ENCODE assay signal across 8 cellular contexts in the genomic region with DNA sequence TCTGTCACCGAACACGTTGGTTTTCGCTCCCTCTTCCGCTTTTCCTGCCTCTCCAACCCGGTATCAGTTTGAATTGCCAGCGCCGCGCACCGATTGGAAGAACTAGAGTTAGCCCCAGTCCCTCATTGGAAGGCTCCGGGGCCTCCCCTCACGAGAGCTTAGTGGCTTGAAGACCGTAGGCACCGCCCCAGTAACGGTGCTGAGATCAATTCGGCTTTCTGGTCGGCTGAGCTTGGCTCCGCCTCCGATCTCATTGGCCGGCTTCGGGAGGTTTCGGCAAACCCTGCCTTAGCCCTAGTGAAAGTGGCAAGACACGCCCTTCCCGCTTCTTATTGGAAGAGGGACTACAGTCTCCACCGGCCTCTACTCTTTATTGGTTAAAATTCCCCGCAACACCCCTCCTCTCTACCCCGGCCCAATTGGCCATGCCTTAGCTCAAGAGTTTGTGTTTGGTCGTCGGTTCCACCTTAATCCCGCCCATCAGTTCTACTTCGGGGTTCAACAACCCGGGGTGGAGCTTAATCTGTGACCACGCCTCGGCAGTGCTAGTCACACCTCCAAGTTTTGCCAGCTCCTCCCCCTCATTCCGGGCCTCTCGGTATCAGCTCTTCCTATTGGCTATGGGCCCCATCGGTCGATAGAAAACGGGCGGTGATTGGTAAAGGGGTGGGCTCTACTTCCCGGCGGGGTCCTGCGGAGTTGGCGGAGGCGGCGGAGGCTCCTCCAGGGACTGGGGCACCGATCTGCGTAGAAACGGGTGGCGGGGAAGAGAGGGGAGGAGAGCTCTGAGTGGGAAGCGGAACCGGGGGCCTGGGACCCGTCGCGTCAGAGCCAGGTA. TPM values are rescaled to one million over a fixed set of nuclear protein-coding genes. Genes with fewer than 3 reads are reported as not detected.
DNase-seq lines count a peak whose midpoint lies in the region; ATAC-seq and TF ChIP-seq lines count a peak whose summit lies in the region.
"Not testable (repeated sequence)": the region's sequence is repeated elsewhere in the genome, so short reads cannot be mapped to it uniquely, and the experiment has no call there.

FAM72B (minus strand) TSS at position 51 of the 838 bp plus-strand sequence. CDS start 851 bp downstream, outside the sequence.
SRGAP2C (plus strand) TSS at position 686 of the 838 bp plus-strand sequence. CDS start 2,472 bp downstream, outside the sequence.

- H3K4me3 ChIP-seq in BLaER1 treated with 17β-estradiol and CSF1 and Interleukin-3, amounts not matched to agents 10 nM and 100 nM = peak within 1 kb of the TSS; percentile 46 to 71 (median 62)
- H3K4me3 ChIP-seq in coronary artery = peak within 1 kb of the TSS; percentile 71

- H3K27ac ChIP-seq in BLaER1 treated with 17β-estradiol and CSF1 and Interleukin-3, amounts not matched to agents 10 nM and 100 nM = peak within 1 kb of the TSS in 10 of 11 experiments; percentile 42 to 79 (median 66); a peak in 19 of 22 replicates
- peak within 1 kb of the TSS; percentile 51 to 91 for H3K27ac ChIP-seq in coronary artery

- peak; percentile 99 for DNase-seq in NCI-H748 (lab: John Stamatoyannopoulos, UW; ENCODE audit: unreplicated experiment)
- peak; percentile 95 for DNase-seq in activated CD4-positive, alpha-beta T cell treated with anti-CD3 and anti-CD28 coated beads, Interleukin-2, amount 10 ng/mL, durations not matched to agents 7 days and 5 days
- DNase-seq in coronary artery (ENCODE audit: low spot score) = peak; percentile 99
- peak; percentile 94 for DNase-seq in left lobe of liver (ENCODE audit: low spot score)
- DNase-seq in stimulated activated CD4-positive, alpha-beta T cell treated with anti-CD3 and anti-CD28 coated beads, Interleukin-2, amount 100 ng/mL, for 48 hours = peak; percentile 69 to 74

- not testable (repeated sequence) for H3K36me3 ChIP-seq in BLaER1 treated with 17β-estradiol and CSF1 and Interleukin-3, amounts not matched to agents 10 nM and 100 nM

- peak within 1 kb of the TSS; percentile 97 for H3K27ac Mint-ChIP-seq in activated CD4-positive, alpha-beta T cell treated with anti-CD3 and anti-CD28 coated beads, Interleukin-2, amount 10 ng/mL, durations not matched to agents 7 days and 5 days

- POLR2A ChIA-PET in activated CD4-positive, alpha-beta T cell treated with anti-CD3 and anti-CD28 coated beads, Interleukin-2, amount 10 ng/mL, durations not matched to agents 7 days and 5 days (lab: Charles Lee) = not testable (repeated sequence)

- not testable (repeated sequence) for H4K20me1 ChIP-seq in BLaER1 treated with 17β-estradiol and CSF1 and Interleukin-3, amounts not matched to agents 10 nM and 100 nM

- H3K27me3 ChIP-seq in BLaER1 treated with 17β-estradiol and CSF1 and Interleukin-3, amounts not matched to agents 10 nM and 100 nM = not testable (repeated sequence)

- peak; percentile 77 for ATAC-seq in GM19438 (IDR thresholded peaks at IDR 0.05; ENCODE audit: low read depth, unreplicated experiment)
- ATAC-seq in HG03521 (IDR thresholded peaks at IDR 0.05; ENCODE audit: unreplicated experiment) = peak; percentile 80
- peak; percentile 81 for ATAC-seq in left lobe of liver

- H3K4me1 Mint-ChIP-seq in activated CD4-positive, alpha-beta T cell treated with anti-CD3 and anti-CD28 coated beads, Interleukin-2, amount 10 ng/mL, durations not matched to agents 7 days and 5 days = not testable (repeated sequence)

- H3K27me3 Mint-ChIP-seq in activated CD4-positive, alpha-beta T cell treated with anti-CD3 and anti-CD28 coated beads, Interleukin-2, amount 10 ng/mL, durations not matched to agents 7 days and 5 days = not testable (repeated sequence)

- TF ChIP-seq CTCF in coronary artery (IDR thresholded peaks at IDR 0.05) = not testable (repeated sequence)

- not testable (repeated sequence) for H3K4me1 ChIP-seq in BLaER1 treated with 17β-estradiol and CSF1 and Interleukin-3, amounts not matched to agents 10 nM and 100 nM

- H3K9me3 Mint-ChIP-seq in activated CD4-positive, alpha-beta T cell treated with anti-CD3 and anti-CD28 coated beads, Interleukin-2, amount 10 ng/mL, durations not matched to agents 7 days and 5 days = not testable (repeated sequence)

- peak within 1 kb of the TSS; percentile 42 to 80 (median 75); a peak in 20 of 22 replicates for H3K9ac ChIP-seq in BLaER1 treated with 17β-estradiol and CSF1 and Interleukin-3, amounts not matched to agents 10 nM and 100 nM

- not testable (repeated sequence) for H3K36me3 Mint-ChIP-seq in activated CD4-positive, alpha-beta T cell treated with anti-CD3 and anti-CD28 coated beads, Interleukin-2, amount 10 ng/mL, durations not matched to agents 7 days and 5 days (ENCODE audit: low read depth)

- H3K4me3 Mint-ChIP-seq in activated CD4-positive, alpha-beta T cell treated with anti-CD3 and anti-CD28 coated beads, Interleukin-2, amount 10 ng/mL, durations not matched to agents 7 days and 5 days = peak within 1 kb of the TSS; percentile 95

- H3K4me2 ChIP-seq in BLaER1 treated with 17β-estradiol and CSF1 and Interleukin-3, amounts not matched to agents 10 nM and 100 nM = peak within 1 kb of the TSS; percentile 44 to 79 (median 52); a peak in 18 of 22 replicates

- CTCF ChIA-PET in activated CD4-positive, alpha-beta T cell treated with anti-CD3 and anti-CD28 coated beads, Interleukin-2, amount 10 ng/mL, durations not matched to agents 7 days and 5 days (lab: Charles Lee) = not testable (repeated sequence)

- not testable (repeated sequence) for H3K9me3 ChIP-seq in BLaER1 treated with 17β-estradiol and CSF1 and Interleukin-3, amounts not matched to agents 10 nM and 100 nM (replicated peaks in 1 of 11)

RNA-seq across cellular contexts. Expression of gene FAM72B, which starts in this region (rescaled TPM):
- 10 to 100 TPM; 22.9 to 25.6 TPM for total RNA-seq in activated CD4-positive, alpha-beta T cell treated with anti-CD3 and anti-CD28 coated beads, Interleukin-2, amount 10 ng/mL, durations not matched to agents 7 days and 5 days
- 0.13 TPM for total RNA-seq in left lobe of liver

RNA-seq across cellular contexts. Expression of gene SRGAP2C, which starts in this region (rescaled TPM):
- 10 to 100 TPM; 27.4 to 29.6 TPM for total RNA-seq in activated CD4-positive, alpha-beta T cell treated with anti-CD3 and anti-CD28 coated beads, Interleukin-2, amount 10 ng/mL, durations not matched to agents 7 days and 5 days
- total RNA-seq in left lobe of liver = 4.9 TPM

Comparison
In these comparisons a context has a peak if more than half of its experiments do, and no peak if none do; other contexts are left out.
1. Peak in every context shown above with its lines: DNase-seq, ATAC-seq, H3K4me3 ChIP-seq and H3K27ac ChIP-seq.
2. RNA of gene FAM72B (total RNA-seq): 22.9 to 25.6 TPM in activated CD4-positive, alpha-beta T cell treated with anti-CD3 and anti-CD28 coated beads, Interleukin-2, amount 10 ng/mL, durations not matched to agents 7 days and 5 days; 0.13 TPM in left lobe of liver (single experiment); every median in the first group is over 10 times any median in the second.